8 cellular contexts compared by ENCODE assay signal in the genomic region with DNA sequence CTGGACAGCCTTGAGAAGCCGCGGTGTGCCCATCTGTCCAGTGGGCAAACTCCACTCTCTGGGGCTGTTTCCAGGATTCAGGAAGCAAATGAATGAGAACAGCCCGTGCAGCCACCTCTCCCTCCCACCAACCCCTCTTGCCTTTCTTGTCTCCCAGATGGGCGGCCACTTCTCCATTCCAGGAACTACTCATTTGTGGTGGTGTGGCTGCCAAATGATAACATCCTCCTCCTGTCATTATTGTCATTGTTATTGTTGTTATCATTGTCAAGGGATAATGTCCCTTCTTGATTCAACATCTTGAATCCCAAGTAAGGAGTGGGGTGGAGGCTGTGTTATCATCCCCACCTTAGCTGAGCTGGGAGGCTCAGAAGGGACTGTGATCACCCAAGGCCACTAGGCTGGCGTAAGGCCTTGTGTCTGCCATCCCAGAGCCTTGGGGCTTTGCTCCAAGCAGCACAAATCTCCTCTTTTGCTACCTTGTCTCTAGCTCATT. TPM values are rescaled to one million over a fixed set of nuclear protein-coding genes. Genes with fewer than 3 reads are reported as not detected.
DNase-seq lines count a peak whose midpoint lies in the region; ATAC-seq and TF ChIP-seq lines count a peak whose summit lies in the region.

No MANE protein-coding gene starts in this region.

- peaks cover 26% of the 10 kb centered on the region for H3K79me2 ChIP-seq in trophoblast cell (ENCODE audit: control insufficient read depth, insufficient read depth, low read length, poor library complexity)

- H3K14ac ChIP-seq in trophoblast cell (ENCODE audit: low read length): no peak overlapping the region

- no peak overlapping the region for H3K18ac ChIP-seq in trophoblast cell (ENCODE audit: low read length)

- H3K9me3 Mint-ChIP-seq in endothelial cell (ENCODE audit: unreplicated experiment): no peaks in the 10 kb centered on the region

- H3K4me1 Mint-ChIP-seq in endothelial cell (ENCODE audit: unreplicated experiment): peaks cover 8% of the 10 kb centered on the region

- peak overlapping the region; percentile 97 for H3K4ac ChIP-seq in trophoblast cell (ENCODE audit: low read depth, low read length)

- in situ Hi-C loops in Panc1 (cut with HindIII; ENCODE audit: low pct_unique_long_range_greater_than_20kb, low sequenced_read_pairs): no loop called here

- CTCF ChIA-PET in Panc1 (lab: Charles Lee): interaction anchor here (0.6 kb wide), 1 partner anchor 200 kb away, joined by 7 read pairs; no protein-coding TSS in a partner anchor

- peak overlapping the region; percentile 93 for H3K27ac Mint-ChIP-seq in endothelial cell (ENCODE audit: unreplicated experiment)

- ATAC-seq in Panc1 (no peak), HG02678 (IDR thresholded peaks at IDR 0.05; ENCODE audit: unreplicated experiment) (no peak), GM21515 (IDR thresholded peaks at IDR 0.05; ENCODE audit: unreplicated experiment) (no peak)

- intact Hi-C loops in Panc1 (cut with micrococcal nuclease; ENCODE audit: unreplicated experiment): loop anchor here (10.0 kb wide), 1 partner anchor 145 kb away; no protein-coding TSS in a partner anchor

- peak overlapping the region; percentile 52 for H3K9ac ChIP-seq in trophoblast cell (ENCODE audit: low read length)

- no peak overlapping the region for H4K8ac ChIP-seq in trophoblast cell (ENCODE audit: low read depth, low read length)

- H4K12ac ChIP-seq in trophoblast cell (ENCODE audit: low read depth, low read length): no peak overlapping the region

- no peak overlapping the region for H2AK5ac ChIP-seq in trophoblast cell (ENCODE audit: low read length)

- peak overlapping the region; percentile 72 for H3K4me2 ChIP-seq in trophoblast cell (ENCODE audit: low read length)

- BruUV-seq in Panc1 (replicated peaks; lab: Mats Ljungman, UMichigan): TSS peak; percentile 62

- peak overlapping the region; percentile 99 for H3K4me3 Mint-ChIP-seq in endothelial cell (ENCODE audit: unreplicated experiment)

- H4K91ac ChIP-seq in trophoblast cell (ENCODE audit: low read depth, low read length): no peak overlapping the region

- no peak overlapping the region for H2BK12ac ChIP-seq in trophoblast cell (ENCODE audit: low read length)

- H2AFZ ChIP-seq in trophoblast cell (ENCODE audit: insufficient read depth, low read length, poor library complexity): no peak overlapping the region

- H2BK5ac ChIP-seq in trophoblast cell (ENCODE audit: low read depth, low read length, poor library complexity): no peak overlapping the region

- DNase-seq in GM12864 (ENCODE audit: low read depth) (no peak), Panc1 (ENCODE audit: low read depth, low spot score) (no peak), endothelial cell (ENCODE audit: low spot score) (no peak), trophoblast cell (peak in 1 of 2 donors; percentile 28), HCEC 1CT (no peak), superior temporal gyrus (ENCODE audit: extremely low spot score) (no peak)

- H3K9me3 ChIP-seq in Panc1 (ENCODE audit: control insufficient read depth, insufficient read depth, low read depth, low read length): no peaks in the 10 kb centered on the region
- H3K9me3 ChIP-seq in trophoblast cell (ENCODE audit: insufficient read depth, low read depth, low read length): peaks cover 2% of the 10 kb centered on the region

- H3K27me3 ChIP-seq in Panc1 (ENCODE audit: control insufficient read depth, insufficient read depth, low read length): no peaks in the 10 kb centered on the region
- H3K27me3 ChIP-seq in trophoblast cell (ENCODE audit: insufficient read depth, low read length): no peaks in the 10 kb centered on the region

- peaks cover 4% of the 10 kb centered on the region for H3K27me3 Mint-ChIP-seq in endothelial cell (ENCODE audit: unreplicated experiment)

- H3K27ac ChIP-seq in Panc1 (ENCODE audit: low read length) (peak overlapping the region; percentile 80; the same call in 1 of the 2 replicates), trophoblast cell (ENCODE audit: low read depth, low read length) (no peak overlapping the region)

- H3K79me1 ChIP-seq in trophoblast cell (ENCODE audit: low read length): peaks cover 9% of the 10 kb centered on the region

- TF ChIP-seq CTCF in GM12864 (IDR thresholded peaks at IDR 0.05; ENCODE audit: low read depth, low read length, missing control alignments) (no peak), Panc1 (IDR thresholded peaks at IDR 0.05) (no peak), endothelial cell (IDR thresholded peaks at IDR 0.05; ENCODE audit: unreplicated experiment) (no peak)

- H3K4me1 ChIP-seq in Panc1 (ENCODE audit: control insufficient read depth, insufficient read depth, low read length) (peaks cover 3% of the 10 kb centered on the region; the same call in 1 of the 2 replicates), trophoblast cell (ENCODE audit: control insufficient read depth in 1 of 2, insufficient read depth in 2 of 2, low read length in 2 of 2) (peaks cover 6 to 19% of the 10 kb centered on the region in 2 experiments)

- H3K4me3 ChIP-seq in GM12864 (ENCODE audit: low read depth, low read length) (peak overlapping the region; percentile 89), Panc1 (ENCODE audit: low read depth in 2 of 2, low read length in 2 of 2) (peak overlapping the region; percentile 76 to 78), trophoblast cell (ENCODE audit: low read depth, low read length) (peak overlapping the region; percentile 13)

- POLR2A ChIA-PET in Panc1 (lab: Charles Lee): no interaction called here

- H3K36me3 Mint-ChIP-seq in endothelial cell (ENCODE audit: low read depth, unreplicated experiment): peaks cover 4% of the 10 kb centered on the region

- peak overlapping the region; percentile 8 for H3K23ac ChIP-seq in trophoblast cell (ENCODE audit: low read length)

- no CpG with 5 or more reads among the region's 5 CpGs for WGBS in trophoblast cell (ENCODE audit: extremely low coverage, insufficient coverage, insufficient read length)

- peaks cover 2% of the 10 kb centered on the region; the same call in 1 of the 2 replicates for H3K36me3 ChIP-seq in Panc1 (ENCODE audit: control insufficient read depth, insufficient read depth, low read length)
- H3K36me3 ChIP-seq in trophoblast cell (ENCODE audit: control insufficient read depth in 1 of 2, insufficient read depth in 2 of 2, low read length in 2 of 2): peaks cover 7 to 10% of the 10 kb centered on the region in 2 experiments

- no peak overlapping the region for H2BK120ac ChIP-seq in trophoblast cell (ENCODE audit: insufficient read depth, low read length, poor library complexity)

RNA-seq across cellular contexts. Expression of a gene that starts 1.6 kb away (rescaled TPM):
- total RNA-seq in Panc1 (2021; ENCODE audit: unreplicated experiment) (125 TPM), endothelial cell (ENCODE audit: unreplicated experiment) (184 TPM)
- 163 TPM for polyA plus RNA-seq in Panc1 (2012; ENCODE audit: insufficient read length)
- polyA plus RNA-seq in trophoblast cell (2013): 95.3 and 98.4 TPM in 2 replicates

RNA-seq across cellular contexts. Expression of a gene that starts 18.3 kb away (rescaled TPM):
- total RNA-seq in Panc1 (2021; ENCODE audit: unreplicated experiment): 69.9 TPM
- polyA plus RNA-seq in Panc1 (2012; ENCODE audit: insufficient read length): 67.0 TPM
- total RNA-seq in endothelial cell (ENCODE audit: unreplicated experiment): 32.5 TPM
- 8.4 and 8.7 TPM in 2 replicates for polyA plus RNA-seq in trophoblast cell (2013)

Comparison
In these comparisons a context has a peak if more than half of its experiments do, and no peak if none do; other contexts are left out.
1. H3K4me3 ChIP-seq: peak in every context shown above with its lines; median percentile 89 in GM12864; 77 in Panc1; 13 in trophoblast cell.